1 cellular context compared by ENCODE assay signal in the genomic region with DNA sequence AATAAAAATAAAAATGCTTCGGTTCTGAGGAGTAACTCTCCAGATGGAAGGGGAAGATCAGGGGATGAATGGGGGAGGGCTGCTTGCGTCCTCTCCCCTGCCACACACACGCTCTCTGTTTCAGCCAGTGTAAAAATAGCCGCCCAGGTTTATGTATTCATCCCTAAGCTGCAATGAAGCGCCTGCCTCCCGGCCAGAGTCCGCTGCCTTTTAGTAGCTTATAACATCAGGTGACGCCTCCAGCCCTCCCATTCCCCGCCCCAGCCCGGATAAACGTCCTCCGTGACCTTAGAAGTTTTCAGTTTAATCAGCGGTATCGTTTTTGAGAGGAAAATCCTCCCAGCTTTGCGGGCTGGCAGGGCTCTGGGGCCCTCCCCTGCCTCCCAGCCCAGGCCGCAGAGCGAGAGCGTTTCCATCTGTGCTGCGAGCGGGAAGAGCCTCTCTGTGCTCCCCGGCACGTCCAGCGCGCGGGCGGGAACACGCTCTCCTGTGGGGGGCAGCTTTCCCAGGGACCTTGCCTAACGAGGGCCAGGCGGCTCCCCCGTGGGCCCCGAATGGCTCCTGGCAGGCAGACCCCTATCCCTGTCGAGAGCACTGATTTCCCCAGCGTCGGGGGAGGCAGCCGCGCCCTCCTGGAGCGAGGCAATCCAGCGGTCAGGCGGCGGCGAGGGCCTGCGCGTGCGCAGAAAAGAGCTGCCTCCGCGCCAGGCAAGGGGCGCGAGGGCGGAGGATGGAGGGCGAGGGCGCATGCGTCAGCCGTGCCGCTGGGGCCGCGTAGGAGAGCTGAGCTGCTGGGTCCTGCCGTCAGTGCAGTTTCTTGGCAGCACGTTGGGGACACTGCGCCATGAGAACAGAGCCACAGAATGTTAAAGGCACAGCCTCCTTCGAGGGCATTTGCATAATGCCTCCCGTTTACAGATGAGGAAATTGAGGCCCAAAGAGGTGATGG.
TF ChIP-seq lines count a peak whose summit lies in the region.

No MANE protein-coding gene starts in this region.

TF ChIP-seq in K562, 482 proteins besides CTCF, POLR2A, EP300 and RAD21 (continued from another document and continues in another):
- TF ChIP-seq HLTF (IDR thresholded peaks at IDR 0.05): peak; percentile 80
- TF ChIP-seq NR4A1 (CRISPR knock-in tag; IDR thresholded peaks at IDR 0.05): 0 out of 2 replicates have a peak, but pooled peaks have one; percentile 14
- TF ChIP-seq NR4A1 (tag; IDR thresholded peaks at IDR 0.05): peak; percentile 74; the same call in 1 of the 2 replicates
- TF ChIP-seq CCNT2 (IDR thresholded peaks at IDR 0.05; ENCODE audit: borderline replicate concordance, extremely low read depth, insufficient read length, low read depth, low read length): no peak
- no peak for TF ChIP-seq CBX5 (IDR thresholded peaks at IDR 0.05; ENCODE audit: borderline replicate concordance, low read depth)
- no peak for TF ChIP-seq SMARCE1 (IDR thresholded peaks at IDR 0.05)
- TF ChIP-seq TBP (optimal IDR thresholded peaks at IDR 0.05; ENCODE audit: low read depth, low read length): peak; percentile 74
- TF ChIP-seq ESRRA (IDR thresholded peaks at IDR 0.05; ENCODE audit: borderline replicate concordance, low read depth): peak; percentile 97
- no peak for TF ChIP-seq ZNF174 (CRISPR knock-in tag; IDR thresholded peaks at IDR 0.05)
- TF ChIP-seq, protein P1, sequence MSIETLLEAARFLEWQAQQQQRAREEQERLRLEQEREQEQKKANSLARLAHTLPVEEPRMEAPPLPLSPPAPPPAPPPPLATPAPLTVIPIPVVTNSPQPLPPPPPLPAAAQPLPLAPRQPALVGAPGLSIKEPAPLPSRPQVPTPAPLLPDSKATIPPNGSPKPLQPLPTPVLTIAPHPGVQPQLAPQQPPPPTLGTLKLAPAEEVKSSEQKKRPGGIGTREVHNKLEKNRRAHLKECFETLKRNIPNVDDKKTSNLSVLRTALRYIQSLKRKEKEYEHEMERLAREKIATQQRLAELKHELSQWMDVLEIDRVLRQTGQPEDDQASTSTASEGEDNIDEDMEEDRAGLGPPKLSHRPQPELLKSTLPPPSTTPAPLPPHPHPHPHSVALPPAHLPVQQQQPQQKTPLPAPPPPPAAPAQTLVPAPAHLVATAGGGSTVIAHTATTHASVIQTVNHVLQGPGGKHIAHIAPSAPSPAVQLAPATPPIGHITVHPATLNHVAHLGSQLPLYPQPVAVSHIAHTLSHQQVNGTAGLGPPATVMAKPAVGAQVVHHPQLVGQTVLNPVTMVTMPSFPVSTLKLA (conservative IDR thresholded peaks at IDR 0.05): peak; percentile 14 to 59; a peak in 2 of 4 replicates
- TF ChIP-seq FOXJ2 (tag; IDR thresholded peaks at IDR 0.05): no peak
- TF ChIP-seq, protein P2, sequence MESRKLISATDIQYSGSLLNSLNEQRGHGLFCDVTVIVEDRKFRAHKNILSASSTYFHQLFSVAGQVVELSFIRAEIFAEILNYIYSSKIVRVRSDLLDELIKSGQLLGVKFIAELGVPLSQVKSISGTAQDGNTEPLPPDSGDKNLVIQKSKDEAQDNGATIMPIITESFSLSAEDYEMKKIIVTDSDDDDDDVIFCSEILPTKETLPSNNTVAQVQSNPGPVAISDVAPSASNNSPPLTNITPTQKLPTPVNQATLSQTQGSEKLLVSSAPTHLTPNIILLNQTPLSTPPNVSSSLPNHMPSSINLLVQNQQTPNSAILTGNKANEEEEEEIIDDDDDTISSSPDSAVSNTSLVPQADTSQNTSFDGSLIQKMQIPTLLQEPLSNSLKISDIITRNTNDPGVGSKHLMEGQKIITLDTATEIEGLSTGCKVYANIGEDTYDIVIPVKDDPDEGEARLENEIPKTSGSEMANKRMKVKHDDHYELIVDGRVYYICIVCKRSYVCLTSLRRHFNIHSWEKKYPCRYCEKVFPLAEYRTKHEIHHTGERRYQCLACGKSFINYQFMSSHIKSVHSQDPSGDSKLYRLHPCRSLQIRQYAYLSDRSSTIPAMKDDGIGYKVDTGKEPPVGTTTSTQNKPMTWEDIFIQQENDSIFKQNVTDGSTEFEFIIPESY (CRISPR knock-in tag; IDR thresholded peaks at IDR 0.05): peak; percentile 58; the same call in 1 of the 2 replicates
- peak; percentile 54; the same call in 1 of the 2 replicates for TF ChIP-seq TOE1 (IDR thresholded peaks at IDR 0.05; ENCODE audit: borderline replicate concordance)
- TF ChIP-seq TOE1 (CRISPR knock-in tag; IDR thresholded peaks at IDR 0.05; ENCODE audit: borderline replicate concordance, low read depth): no peak
- no peak for TF ChIP-seq ZNF644 (tag; IDR thresholded peaks at IDR 0.05; ENCODE audit: low read depth)
- peak; percentile 34; the same call in 1 of the 2 replicates for TF ChIP-seq GATAD2A (IDR thresholded peaks at IDR 0.05)
- TF ChIP-seq, protein P3, sequence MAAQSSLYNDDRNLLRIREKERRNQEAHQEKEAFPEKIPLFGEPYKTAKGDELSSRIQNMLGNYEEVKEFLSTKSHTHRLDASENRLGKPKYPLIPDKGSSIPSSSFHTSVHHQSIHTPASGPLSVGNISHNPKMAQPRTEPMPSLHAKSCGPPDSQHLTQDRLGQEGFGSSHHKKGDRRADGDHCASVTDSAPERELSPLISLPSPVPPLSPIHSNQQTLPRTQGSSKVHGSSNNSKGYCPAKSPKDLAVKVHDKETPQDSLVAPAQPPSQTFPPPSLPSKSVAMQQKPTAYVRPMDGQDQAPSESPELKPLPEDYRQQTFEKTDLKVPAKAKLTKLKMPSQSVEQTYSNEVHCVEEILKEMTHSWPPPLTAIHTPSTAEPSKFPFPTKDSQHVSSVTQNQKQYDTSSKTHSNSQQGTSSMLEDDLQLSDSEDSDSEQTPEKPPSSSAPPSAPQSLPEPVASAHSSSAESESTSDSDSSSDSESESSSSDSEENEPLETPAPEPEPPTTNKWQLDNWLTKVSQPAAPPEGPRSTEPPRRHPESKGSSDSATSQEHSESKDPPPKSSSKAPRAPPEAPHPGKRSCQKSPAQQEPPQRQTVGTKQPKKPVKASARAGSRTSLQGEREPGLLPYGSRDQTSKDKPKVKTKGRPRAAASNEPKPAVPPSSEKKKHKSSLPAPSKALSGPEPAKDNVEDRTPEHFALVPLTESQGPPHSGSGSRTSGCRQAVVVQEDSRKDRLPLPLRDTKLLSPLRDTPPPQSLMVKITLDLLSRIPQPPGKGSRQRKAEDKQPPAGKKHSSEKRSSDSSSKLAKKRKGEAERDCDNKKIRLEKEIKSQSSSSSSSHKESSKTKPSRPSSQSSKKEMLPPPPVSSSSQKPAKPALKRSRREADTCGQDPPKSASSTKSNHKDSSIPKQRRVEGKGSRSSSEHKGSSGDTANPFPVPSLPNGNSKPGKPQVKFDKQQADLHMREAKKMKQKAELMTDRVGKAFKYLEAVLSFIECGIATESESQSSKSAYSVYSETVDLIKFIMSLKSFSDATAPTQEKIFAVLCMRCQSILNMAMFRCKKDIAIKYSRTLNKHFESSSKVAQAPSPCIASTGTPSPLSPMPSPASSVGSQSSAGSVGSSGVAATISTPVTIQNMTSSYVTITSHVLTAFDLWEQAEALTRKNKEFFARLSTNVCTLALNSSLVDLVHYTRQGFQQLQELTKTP (IDR thresholded peaks at IDR 0.05; ENCODE audit: low read depth in 1 of 2, partially characterized antibody in 2 of 2): peak; percentile 11 to 24
- TF ChIP-seq, protein P4, sequence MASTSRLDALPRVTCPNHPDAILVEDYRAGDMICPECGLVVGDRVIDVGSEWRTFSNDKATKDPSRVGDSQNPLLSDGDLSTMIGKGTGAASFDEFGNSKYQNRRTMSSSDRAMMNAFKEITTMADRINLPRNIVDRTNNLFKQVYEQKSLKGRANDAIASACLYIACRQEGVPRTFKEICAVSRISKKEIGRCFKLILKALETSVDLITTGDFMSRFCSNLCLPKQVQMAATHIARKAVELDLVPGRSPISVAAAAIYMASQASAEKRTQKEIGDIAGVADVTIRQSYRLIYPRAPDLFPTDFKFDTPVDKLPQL (IDR thresholded peaks at IDR 0.05; ENCODE audit: extremely low read depth, insufficient read length): peak; percentile 20
- TF ChIP-seq HIVEP1 (CRISPR knock-in tag; IDR thresholded peaks at IDR 0.05): 0 out of 2 replicates have a peak, but pooled peaks have one; percentile 43
- TF ChIP-seq, protein P5, sequence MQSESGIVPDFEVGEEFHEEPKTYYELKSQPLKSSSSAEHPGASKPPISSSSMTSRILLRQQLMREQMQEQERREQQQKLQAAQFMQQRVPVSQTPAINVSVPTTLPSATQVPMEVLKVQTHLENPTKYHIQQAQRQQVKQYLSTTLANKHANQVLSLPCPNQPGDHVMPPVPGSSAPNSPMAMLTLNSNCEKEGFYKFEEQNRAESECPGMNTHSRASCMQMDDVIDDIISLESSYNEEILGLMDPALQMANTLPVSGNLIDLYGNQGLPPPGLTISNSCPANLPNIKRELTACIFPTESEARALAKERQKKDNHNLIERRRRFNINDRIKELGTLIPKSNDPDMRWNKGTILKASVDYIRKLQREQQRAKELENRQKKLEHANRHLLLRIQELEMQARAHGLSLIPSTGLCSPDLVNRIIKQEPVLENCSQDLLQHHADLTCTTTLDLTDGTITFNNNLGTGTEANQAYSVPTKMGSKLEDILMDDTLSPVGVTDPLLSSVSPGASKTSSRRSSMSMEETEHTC (IDR thresholded peaks at IDR 0.05): no peak
- TF ChIP-seq, protein P6, sequence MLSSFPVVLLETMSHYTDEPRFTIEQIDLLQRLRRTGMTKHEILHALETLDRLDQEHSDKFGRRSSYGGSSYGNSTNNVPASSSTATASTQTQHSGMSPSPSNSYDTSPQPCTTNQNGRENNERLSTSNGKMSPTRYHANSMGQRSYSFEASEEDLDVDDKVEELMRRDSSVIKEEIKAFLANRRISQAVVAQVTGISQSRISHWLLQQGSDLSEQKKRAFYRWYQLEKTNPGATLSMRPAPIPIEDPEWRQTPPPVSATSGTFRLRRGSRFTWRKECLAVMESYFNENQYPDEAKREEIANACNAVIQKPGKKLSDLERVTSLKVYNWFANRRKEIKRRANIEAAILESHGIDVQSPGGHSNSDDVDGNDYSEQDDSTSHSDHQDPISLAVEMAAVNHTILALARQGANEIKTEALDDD (IDR thresholded peaks at IDR 0.05): no peak
- TF ChIP-seq MECOM (CRISPR knock-in tag; IDR thresholded peaks at IDR 0.05): no peak; the same call in 1 of the 2 replicates
- no peak; the same call in none of the 2 replicates for TF ChIP-seq MYNN (IDR thresholded peaks at IDR 0.05)
- TF ChIP-seq MYNN (CRISPR knock-in tag; IDR thresholded peaks at IDR 0.05): no peak
- 0 out of 2 replicates have a peak, but pooled peaks have one; percentile 45 for TF ChIP-seq RAD51 (IDR thresholded peaks at IDR 0.05; ENCODE audit: borderline replicate concordance, low read depth)
- TF ChIP-seq SMARCA4 (IDR thresholded peaks at IDR 0.05): 0 out of 2 replicates have a peak, but pooled peaks have one; percentile 24
- TF ChIP-seq, protein P7, sequence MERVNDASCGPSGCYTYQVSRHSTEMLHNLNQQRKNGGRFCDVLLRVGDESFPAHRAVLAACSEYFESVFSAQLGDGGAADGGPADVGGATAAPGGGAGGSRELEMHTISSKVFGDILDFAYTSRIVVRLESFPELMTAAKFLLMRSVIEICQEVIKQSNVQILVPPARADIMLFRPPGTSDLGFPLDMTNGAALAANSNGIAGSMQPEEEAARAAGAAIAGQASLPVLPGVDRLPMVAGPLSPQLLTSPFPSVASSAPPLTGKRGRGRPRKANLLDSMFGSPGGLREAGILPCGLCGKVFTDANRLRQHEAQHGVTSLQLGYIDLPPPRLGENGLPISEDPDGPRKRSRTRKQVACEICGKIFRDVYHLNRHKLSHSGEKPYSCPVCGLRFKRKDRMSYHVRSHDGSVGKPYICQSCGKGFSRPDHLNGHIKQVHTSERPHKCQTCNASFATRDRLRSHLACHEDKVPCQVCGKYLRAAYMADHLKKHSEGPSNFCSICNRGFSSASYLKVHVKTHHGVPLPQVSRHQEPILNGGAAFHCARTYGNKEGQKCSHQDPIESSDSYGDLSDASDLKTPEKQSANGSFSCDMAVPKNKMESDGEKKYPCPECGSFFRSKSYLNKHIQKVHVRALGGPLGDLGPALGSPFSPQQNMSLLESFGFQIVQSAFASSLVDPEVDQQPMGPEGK (CRISPR knock-in tag; IDR thresholded peaks at IDR 0.05; ENCODE audit: borderline replicate concordance): no peak
- no peak; the same call in 1 of the 2 replicates for TF ChIP-seq LCOR (CRISPR knock-in tag; IDR thresholded peaks at IDR 0.05)
- no peak for TF ChIP-seq BMI1 (IDR thresholded peaks at IDR 0.05; ENCODE audit: low read length)
- TF ChIP-seq, protein P8, sequence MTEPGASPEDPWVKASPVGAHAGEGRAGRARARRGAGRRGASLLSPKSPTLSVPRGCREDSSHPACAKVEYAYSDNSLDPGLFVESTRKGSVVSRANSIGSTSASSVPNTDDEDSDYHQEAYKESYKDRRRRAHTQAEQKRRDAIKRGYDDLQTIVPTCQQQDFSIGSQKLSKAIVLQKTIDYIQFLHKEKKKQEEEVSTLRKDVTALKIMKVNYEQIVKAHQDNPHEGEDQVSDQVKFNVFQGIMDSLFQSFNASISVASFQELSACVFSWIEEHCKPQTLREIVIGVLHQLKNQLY (CRISPR knock-in tag; conservative IDR thresholded peaks at IDR 0.05): no peak
- TF ChIP-seq, protein P9, sequence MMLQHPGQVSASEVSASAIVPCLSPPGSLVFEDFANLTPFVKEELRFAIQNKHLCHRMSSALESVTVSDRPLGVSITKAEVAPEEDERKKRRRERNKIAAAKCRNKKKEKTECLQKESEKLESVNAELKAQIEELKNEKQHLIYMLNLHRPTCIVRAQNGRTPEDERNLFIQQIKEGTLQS (IDR thresholded peaks at IDR 0.05): no peak
- TF ChIP-seq, protein P9 (CRISPR knock-in tag; conservative IDR thresholded peaks at IDR 0.05): no peak
- TF ChIP-seq NFIC (IDR thresholded peaks at IDR 0.05): peak; percentile 17
- TF ChIP-seq ERF (CRISPR knock-in tag; IDR thresholded peaks at IDR 0.05): peak; percentile 76; the same call in 1 of the 2 replicates
- TF ChIP-seq, protein P10, sequence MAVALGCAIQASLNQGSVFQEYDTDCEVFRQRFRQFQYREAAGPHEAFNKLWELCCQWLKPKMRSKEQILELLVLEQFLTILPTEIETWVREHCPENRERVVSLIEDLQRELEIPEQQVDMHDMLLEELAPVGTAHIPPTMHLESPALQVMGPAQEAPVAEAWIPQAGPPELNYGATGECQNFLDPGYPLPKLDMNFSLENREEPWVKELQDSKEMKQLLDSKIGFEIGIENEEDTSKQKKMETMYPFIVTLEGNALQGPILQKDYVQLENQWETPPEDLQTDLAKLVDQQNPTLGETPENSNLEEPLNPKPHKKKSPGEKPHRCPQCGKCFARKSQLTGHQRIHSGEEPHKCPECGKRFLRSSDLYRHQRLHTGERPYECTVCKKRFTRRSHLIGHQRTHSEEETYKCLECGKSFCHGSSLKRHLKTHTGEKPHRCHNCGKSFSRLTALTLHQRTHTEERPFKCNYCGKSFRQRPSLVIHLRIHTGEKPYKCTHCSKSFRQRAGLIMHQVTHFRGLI (CRISPR knock-in tag; IDR thresholded peaks at IDR 0.05): no peak
- TF ChIP-seq ZNF584 (CRISPR knock-in tag; IDR thresholded peaks at IDR 0.05; ENCODE audit: low read depth): no peak
- TF ChIP-seq CHD1 (IDR thresholded peaks at IDR 0.05; ENCODE audit: low read length): peak; percentile 77
- no peak; the same call in 1 of the 2 replicates for TF ChIP-seq JUND (IDR thresholded peaks at IDR 0.05; ENCODE audit: borderline replicate concordance, low read depth, low read length)
- TF ChIP-seq JUND (tag; IDR thresholded peaks at IDR 0.05; ENCODE audit: borderline replicate concordance, low read depth, low read length): peak; percentile 53; the same call in 1 of the 3 replicates
- TF ChIP-seq NRF1 (conservative IDR thresholded peaks at IDR 0.05 in 1 of 2, IDR thresholded peaks at IDR 0.05 in 1 of 2): peak; percentile 99 to 100
- TF ChIP-seq CREB1 (IDR thresholded peaks at IDR 0.05): no peak
- TF ChIP-seq CREB1 (CRISPR knock-in tag; IDR thresholded peaks at IDR 0.05): peak; percentile 61
- TF ChIP-seq RBM34 (IDR thresholded peaks at IDR 0.05; ENCODE audit: borderline replicate concordance, insufficient read depth, low read length): 0 out of 2 replicates have a peak, but pooled peaks have one; percentile 62
